In genomic region chr9:130319944-130320696, GRCh38 we compare ENCODE assay signal across 1 cellular context.
A peak's percentile ranks its signal among the peaks of the same experiment; 100 is the strongest.
TF ChIP-seq lines count a peak whose summit lies in the region.

No MANE protein-coding gene starts in this region.

TF ChIP-seq in H1, 55 proteins besides CTCF, POLR2A, EP300 and RAD21:
- TF ChIP-seq KDM1A (IDR thresholded peaks at IDR 0.05; ENCODE audit: borderline replicate concordance, low read length) (peak; percentile 33; the same call in 1 of the 2 replicates), TAF7 (optimal IDR thresholded peaks at IDR 0.05; ENCODE audit: borderline replicate concordance, low read depth, low read length) (no peak), SP1 (IDR thresholded peaks at IDR 0.05; ENCODE audit: low read depth, low read length) (no peak), NANOG (IDR thresholded peaks at IDR 0.05; ENCODE audit: insufficient read depth, low read depth, low read length, poor library complexity, severe bottlenecking) (no peak), SUZ12 (IDR thresholded peaks at IDR 0.05; ENCODE audit: low read length) (no peak), GABPA (IDR thresholded peaks at IDR 0.05; ENCODE audit: borderline replicate concordance, insufficient read depth, low read length) (no peak), SP4 (IDR thresholded peaks at IDR 0.05; ENCODE audit: low read length) (no peak)
